Comparison of ENCODE assay signal across 8 cellular contexts in genomic region chr1:211382714-211383480, GRCh38. TPM values are rescaled to one million over a fixed set of nuclear protein-coding genes. Genes with fewer than 3 reads are reported as not detected.
DNase-seq lines count a peak whose midpoint lies in the region; ATAC-seq and TF ChIP-seq lines count a peak whose summit lies in the region.

No MANE protein-coding gene starts in this region.

- peak overlapping the region; percentile 62 to 93 (median 80) for H3K4me3 ChIP-seq in dorsolateral prefrontal cortex
- H3K4me3 ChIP-seq in right lobe of liver, result peak overlapping the region; percentile 59 to 72 (median 67)

- no peaks in the 10 kb centered on the region for H3K27me3 Mint-ChIP-seq in activated CD4-positive, alpha-beta memory T cell treated with anti-CD3 and anti-CD28 coated beads for 36 hours

- TF ChIP-seq CTCF in dorsolateral prefrontal cortex (IDR thresholded peaks at IDR 0.05 in 54 of 56, conservative IDR thresholded peaks at IDR 0.05 in 2 of 56; ENCODE audit: low read depth in 1 of 56, partially characterized antibody in 56 of 56), result peak in 22 of 56 donors; percentile 3 to 55 (median 24)
- TF ChIP-seq CTCF in right lobe of liver (IDR thresholded peaks at IDR 0.05), result no peak

- no peaks in the 10 kb centered on the region for H3K9me3 ChIP-seq in right lobe of liver

- peak overlapping the region; percentile 88 for H3K27ac Mint-ChIP-seq in activated CD4-positive, alpha-beta memory T cell treated with anti-CD3 and anti-CD28 coated beads for 36 hours

- no peaks in the 10 kb centered on the region for H3K36me3 ChIP-seq in right lobe of liver

- H3K9me3 Mint-ChIP-seq in activated CD4-positive, alpha-beta memory T cell treated with anti-CD3 and anti-CD28 coated beads for 36 hours, result no peaks in the 10 kb centered on the region

- H3K27ac ChIP-seq in dorsolateral prefrontal cortex (peak overlapping the region; percentile 46 to 96 (median 89)), right lobe of liver (peak overlapping the region; percentile 86 to 95 (median 93))

- CTCF ChIA-PET in activated CD4-positive, alpha-beta memory T cell treated with anti-CD3 and anti-CD28 coated beads for 36 hours (lab: Charles Lee), result interaction anchor here (1.3 to 1.9 kb wide), 4 partner anchors 55 to 131 kb away, joined by 3 to 9 read pairs (median 5); no protein-coding TSS in a partner anchor

- 4% methylated on average over 17 of the region's 49 CpGs for WGBS in right lobe of liver (ENCODE audit: insufficient coverage, low coverage, low lambda C conversion rate, missing lambda C conversion rate)

- POLR2A ChIA-PET in activated CD4-positive, alpha-beta memory T cell treated with anti-CD3 and anti-CD28 coated beads for 36 hours (lab: Charles Lee), result interaction anchor here (0.6 to 1.7 kb wide), 6 partner anchors 34 to 1008 kb away, joined by 3 to 4 read pairs (median 3); partner anchors contain the start of gene TRAF5

- H3K4me1 Mint-ChIP-seq in activated CD4-positive, alpha-beta memory T cell treated with anti-CD3 and anti-CD28 coated beads for 36 hours (ENCODE audit: low read depth), result peaks cover 42% of the 10 kb centered on the region

- H3K4me3 Mint-ChIP-seq in activated CD4-positive, alpha-beta memory T cell treated with anti-CD3 and anti-CD28 coated beads for 36 hours, result peak overlapping the region; percentile 78

- peak; percentile 94 for TF ChIP-seq POLR2A in right lobe of liver (IDR thresholded peaks at IDR 0.05)

- DNase-seq in C1 segment of cervical spinal cord (lab: John Stamatoyannopoulos, UW) (peak; percentile 19 to 94 (median 84)), NCI-H82 (lab: John Stamatoyannopoulos, UW) (peak; percentile 98), dorsolateral prefrontal cortex (peak; percentile 76 to 96 (median 92)), right lobe of liver (peak; percentile 96 to 97 (median 97))
- peak; percentile 88 for DNase-seq in activated CD4-positive, alpha-beta memory T cell treated with anti-CD3 and anti-CD28 coated beads for 36 hours
- DNase-seq in stimulated activated CD4-positive, alpha-beta T cell treated with anti-CD3 and anti-CD28 coated beads, Interleukin-4, amount 100 ng/mL, for 1 hour, result peak; percentile 78

- H3K4me1 ChIP-seq in right lobe of liver, result peaks cover 0 to 11% (median 0%) of the 10 kb centered on the region in 4 donors

- ATAC-seq in GM19324 (IDR thresholded peaks at IDR 0.05; ENCODE audit: low FRiP score, unreplicated experiment) (peak; percentile 98), HG03457 (IDR thresholded peaks at IDR 0.05; ENCODE audit: unreplicated experiment) (peak; percentile 91), right lobe of liver (peak; percentile 100)

- peaks cover 3% of the 10 kb centered on the region for H3K36me3 Mint-ChIP-seq in activated CD4-positive, alpha-beta memory T cell treated with anti-CD3 and anti-CD28 coated beads for 36 hours

- intact Hi-C loops in activated CD4-positive, alpha-beta memory T cell treated with anti-CD3 and anti-CD28 coated beads for 36 hours (cut with micrococcal nuclease), result loop anchor here (1.0 to 10.0 kb wide), 8 partner anchors 30 to 652 kb away; partner anchors contain the start of genes DTL, INTS7, RCOR3 and SLC30A1
- intact Hi-C loops in dorsolateral prefrontal cortex (cut with DNase I) (loop anchor here (2.0 to 10.0 kb wide), 4 partner anchors 58 to 194 kb away; partner anchors contain the start of genes RCOR3 (in 1 of the 2), SLC30A1 (in 1 of the 2) and TRAF5 (in 1 of the 2)), right lobe of liver (cut with DNase I) (no loop called here)

- H3K27me3 ChIP-seq in dorsolateral prefrontal cortex (no peaks in the 10 kb centered on the region), right lobe of liver (no peaks in the 10 kb centered on the region)

RNA-seq across cellular contexts. Expression of gene TRAF5, which starts 56.3 kb away (rescaled TPM):
- 10 to 100 TPM; 42.5 to 44.6 TPM for total RNA-seq in activated CD4-positive, alpha-beta memory T cell treated with anti-CD3 and anti-CD28 coated beads for 36 hours
- total RNA-seq in dorsolateral prefrontal cortex (10 to 100 TPM in 59 of 120 experiments, 1 to 10 TPM in 61; 4.0 to 22.1 (median 9.9) TPM), right lobe of liver (1 to 10 TPM in 5 of 6 experiments, under 1 TPM in 1; 0.59 to 3.6 (median 1.6) TPM)

Comparison
In these comparisons a context has a peak if more than half of its experiments do, and no peak if none do; other contexts are left out.
1. Peak in every context shown above with its lines: DNase-seq, ATAC-seq, H3K4me3 ChIP-seq and H3K27ac ChIP-seq.
2. intact Hi-C loops: an anchor here in activated CD4-positive, alpha-beta memory T cell treated with anti-CD3 and anti-CD28 coated beads for 36 hours (1.0 to 10.0 kb wide) and dorsolateral prefrontal cortex (2.0 to 10.0 kb wide); none called in right lobe of liver.